In the genomic region with DNA sequence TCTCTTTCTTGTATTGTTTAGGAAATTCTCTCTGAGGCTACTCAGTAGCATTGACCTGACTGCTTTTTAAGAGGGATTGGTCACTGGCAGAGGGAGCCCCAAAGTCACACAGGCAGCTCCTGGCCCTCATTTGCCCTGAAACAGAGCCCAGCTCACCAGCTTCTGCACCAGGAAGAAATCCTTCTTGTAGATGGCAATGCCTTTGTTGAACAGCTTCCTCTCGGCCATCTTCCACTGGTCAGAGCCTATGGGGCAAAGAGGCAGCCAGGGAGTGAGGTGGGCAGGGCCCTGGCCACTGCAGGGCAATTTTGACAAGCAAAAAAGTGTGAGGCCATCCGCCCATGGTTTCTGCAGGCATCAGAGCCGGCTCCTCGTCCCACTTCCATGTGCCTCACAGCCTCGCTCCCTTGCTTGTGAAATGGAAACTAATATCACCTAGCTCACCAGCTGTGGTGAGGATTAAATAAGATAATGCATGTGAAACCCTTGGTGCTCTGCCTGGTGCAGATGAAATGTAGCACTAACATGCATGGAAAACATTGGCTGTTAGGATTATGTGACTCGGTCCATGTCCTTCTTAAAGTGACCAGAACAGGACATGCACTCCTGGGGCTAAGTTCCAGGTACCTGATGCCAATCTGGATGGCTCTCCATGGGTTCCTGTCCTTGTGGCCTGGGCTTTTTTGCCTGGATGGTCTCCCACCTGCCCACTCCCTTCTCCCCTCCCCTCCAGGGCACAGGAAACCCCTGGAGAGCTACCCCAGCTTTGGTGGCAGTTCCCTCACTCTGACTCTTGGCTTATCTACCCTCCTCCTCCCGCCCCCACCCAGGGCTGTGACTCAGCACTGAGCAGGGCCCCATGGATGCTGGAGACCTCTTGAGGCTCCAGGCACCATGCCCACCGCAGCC, we compare ENCODE assay signal across 7 cellular contexts. TPM values are rescaled to one million over a fixed set of nuclear protein-coding genes. Genes with fewer than 3 reads are reported as not detected.
DNase-seq lines count a peak whose midpoint lies in the region; ATAC-seq and TF ChIP-seq lines count a peak whose summit lies in the region.

No MANE protein-coding gene starts in this region.

- no peaks in the 10 kb centered on the region for H3K9me3 ChIP-seq in T-helper 17 cell (ENCODE audit: control insufficient read depth, low read length, poor library complexity, severe bottlenecking)

- TF ChIP-seq CTCF in GM23338 (conservative IDR thresholded peaks at IDR 0.05; ENCODE audit: low read depth in 2 of 2), result no peak
- no peak for TF ChIP-seq CTCF in fibroblast of pulmonary artery (IDR thresholded peaks at IDR 0.05; ENCODE audit: low read length, missing control alignments)

- no peaks in the 10 kb centered on the region for H4K20me1 ChIP-seq in GM23338 (replicated peaks; ENCODE audit: insufficient read depth)

- peaks cover 11% of the 10 kb centered on the region; the same call in 1 of the 2 replicates for H3F3A ChIP-seq in GM23338 (replicated peaks; ENCODE audit: low read depth)

- H3K4me2 ChIP-seq in GM23338, result no peak overlapping the region

- H3K4me3 Mint-ChIP-seq in GM23338, result no peak overlapping the region
- H3K4me3 Mint-ChIP-seq in T-helper 17 cell, result no peak overlapping the region
- H3K4me3 Mint-ChIP-seq in stimulated activated effector memory CD8-positive, alpha-beta T cell treated with anti-CD3 and anti-CD28 coated beads, Interleukin-12 subunit alpha, Interleukin-12 subunit beta, amount 100 ng/mL, for 72 hours, result no peak overlapping the region

- H3K4me3 ChIP-seq in GM23338, result no peak overlapping the region
- no peak overlapping the region for H3K4me3 ChIP-seq in fibroblast of pulmonary artery (replicated peaks; ENCODE audit: low read depth, low read length)

- no peak for DNase-seq in GM23338 (ENCODE audit: low spot score)
- DNase-seq in T-helper 17 cell, result no peak
- peak; percentile 53 for DNase-seq in fibroblast of pulmonary artery (ENCODE audit: low read depth)
- DNase-seq in stimulated activated effector memory CD8-positive, alpha-beta T cell treated with anti-CD3 and anti-CD28 coated beads, Interleukin-12 subunit alpha, Interleukin-12 subunit beta, amount 100 ng/mL, for 72 hours (ENCODE audit: low spot score in 2 of 2), result peak in 1 of 2 donors; percentile 48
- no peak for DNase-seq in SHP77 (lab: John Stamatoyannopoulos, UW)
- DNase-seq in activated CD8-positive, alpha-beta memory T cell treated with anti-CD3 and anti-CD28 coated beads, Interleukin-2, amount 50 U/mL, for 4 hours, result no peak
- DNase-seq in NK-92 (lab: John Stamatoyannopoulos, UW; ENCODE audit: unreplicated experiment), result no peak

- no peak overlapping the region for H2AFZ ChIP-seq in GM23338

- no peaks in the 10 kb centered on the region for H3K27me3 ChIP-seq in GM23338 (ENCODE audit: insufficient read depth)

- H3K27ac ChIP-seq in GM23338 (ENCODE audit: low read depth), result no peak overlapping the region

- H3K4me1 ChIP-seq in GM23338 (ENCODE audit: insufficient read depth), result peaks cover 32% of the 10 kb centered on the region

- no peaks in the 10 kb centered on the region for H3K79me2 ChIP-seq in GM23338 (replicated peaks; ENCODE audit: insufficient read depth)

- ATAC-seq in GM23338 (no peak), T-helper 17 cell (no peak)
- ATAC-seq in stimulated activated effector memory CD8-positive, alpha-beta T cell treated with anti-CD3 and anti-CD28 coated beads, Interleukin-12 subunit alpha, Interleukin-12 subunit beta, amount 100 ng/mL, for 72 hours, result no peak

- H3K36me3 ChIP-seq in GM23338 (ENCODE audit: insufficient read depth), result no peaks in the 10 kb centered on the region

- H3K27ac Mint-ChIP-seq in GM23338 (peak overlapping the region; percentile 70; the same call in 1 of the 2 replicates), T-helper 17 cell (peak overlapping the region; percentile 90)
- H3K27ac Mint-ChIP-seq in stimulated activated effector memory CD8-positive, alpha-beta T cell treated with anti-CD3 and anti-CD28 coated beads, Interleukin-12 subunit alpha, Interleukin-12 subunit beta, amount 100 ng/mL, for 72 hours, result peak overlapping the region; percentile 88

- H3K36me3 Mint-ChIP-seq in GM23338 (ENCODE audit: low read depth) (peaks cover 33% of the 10 kb centered on the region), T-helper 17 cell (ENCODE audit: low read depth) (no peaks in the 10 kb centered on the region)
- H3K36me3 Mint-ChIP-seq in stimulated activated effector memory CD8-positive, alpha-beta T cell treated with anti-CD3 and anti-CD28 coated beads, Interleukin-12 subunit alpha, Interleukin-12 subunit beta, amount 100 ng/mL, for 72 hours, result peaks cover 100% of the 10 kb centered on the region

- no peaks in the 10 kb centered on the region for H3K9me3 Mint-ChIP-seq in GM23338
- no peaks in the 10 kb centered on the region for H3K9me3 Mint-ChIP-seq in stimulated activated effector memory CD8-positive, alpha-beta T cell treated with anti-CD3 and anti-CD28 coated beads, Interleukin-12 subunit alpha, Interleukin-12 subunit beta, amount 100 ng/mL, for 72 hours

- H3K27me3 Mint-ChIP-seq in GM23338 (ENCODE audit: insufficient read depth, low read depth, poor library complexity) (peaks cover 15% of the 10 kb centered on the region), T-helper 17 cell (no peaks in the 10 kb centered on the region)

- H3K4me1 Mint-ChIP-seq in GM23338 (peaks cover 51% of the 10 kb centered on the region), T-helper 17 cell (peaks cover 16% of the 10 kb centered on the region)
- peaks cover 53% of the 10 kb centered on the region for H3K4me1 Mint-ChIP-seq in stimulated activated effector memory CD8-positive, alpha-beta T cell treated with anti-CD3 and anti-CD28 coated beads, Interleukin-12 subunit alpha, Interleukin-12 subunit beta, amount 100 ng/mL, for 72 hours

- no peaks in the 10 kb centered on the region for H3K9me2 ChIP-seq in GM23338 (ENCODE audit: insufficient read depth)

TF ChIP-seq in GM23338, 12 proteins besides CTCF, POLR2A, EP300 and RAD21:
- TF ChIP-seq STAT1 (IDR thresholded peaks at IDR 0.05; ENCODE audit: unreplicated experiment) (no peak), CREB1 (CRISPR knock-in tag; IDR thresholded peaks at IDR 0.05; ENCODE audit: low read depth) (no peak), JUNB (IDR thresholded peaks at IDR 0.05; ENCODE audit: unreplicated experiment) (no peak), POLR2AphosphoS5 (IDR thresholded peaks at IDR 0.05; ENCODE audit: low read depth) (no peak), EZH2phosphoT487 (IDR thresholded peaks at IDR 0.05; ENCODE audit: unreplicated experiment) (no peak), ZNF114 (CRISPR knock-in tag; IDR thresholded peaks at IDR 0.05) (no peak), NANOG (IDR thresholded peaks at IDR 0.05; ENCODE audit: borderline replicate concordance) (no peak), ZNF331 (CRISPR knock-in tag; IDR thresholded peaks at IDR 0.05; ENCODE audit: low read depth) (no peak), EZH2 (IDR thresholded peaks at IDR 0.05; ENCODE audit: low read depth, unreplicated experiment) (no peak)
- TF ChIP-seq, protein P1, sequence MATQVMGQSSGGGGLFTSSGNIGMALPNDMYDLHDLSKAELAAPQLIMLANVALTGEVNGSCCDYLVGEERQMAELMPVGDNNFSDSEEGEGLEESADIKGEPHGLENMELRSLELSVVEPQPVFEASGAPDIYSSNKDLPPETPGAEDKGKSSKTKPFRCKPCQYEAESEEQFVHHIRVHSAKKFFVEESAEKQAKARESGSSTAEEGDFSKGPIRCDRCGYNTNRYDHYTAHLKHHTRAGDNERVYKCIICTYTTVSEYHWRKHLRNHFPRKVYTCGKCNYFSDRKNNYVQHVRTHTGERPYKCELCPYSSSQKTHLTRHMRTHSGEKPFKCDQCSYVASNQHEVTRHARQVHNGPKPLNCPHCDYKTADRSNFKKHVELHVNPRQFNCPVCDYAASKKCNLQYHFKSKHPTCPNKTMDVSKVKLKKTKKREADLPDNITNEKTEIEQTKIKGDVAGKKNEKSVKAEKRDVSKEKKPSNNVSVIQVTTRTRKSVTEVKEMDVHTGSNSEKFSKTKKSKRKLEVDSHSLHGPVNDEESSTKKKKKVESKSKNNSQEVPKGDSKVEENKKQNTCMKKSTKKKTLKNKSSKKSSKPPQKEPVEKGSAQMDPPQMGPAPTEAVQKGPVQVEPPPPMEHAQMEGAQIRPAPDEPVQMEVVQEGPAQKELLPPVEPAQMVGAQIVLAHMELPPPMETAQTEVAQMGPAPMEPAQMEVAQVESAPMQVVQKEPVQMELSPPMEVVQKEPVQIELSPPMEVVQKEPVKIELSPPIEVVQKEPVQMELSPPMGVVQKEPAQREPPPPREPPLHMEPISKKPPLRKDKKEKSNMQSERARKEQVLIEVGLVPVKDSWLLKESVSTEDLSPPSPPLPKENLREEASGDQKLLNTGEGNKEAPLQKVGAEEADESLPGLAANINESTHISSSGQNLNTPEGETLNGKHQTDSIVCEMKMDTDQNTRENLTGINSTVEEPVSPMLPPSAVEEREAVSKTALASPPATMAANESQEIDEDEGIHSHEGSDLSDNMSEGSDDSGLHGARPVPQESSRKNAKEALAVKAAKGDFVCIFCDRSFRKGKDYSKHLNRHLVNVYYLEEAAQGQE (IDR thresholded peaks at IDR 0.05; ENCODE audit: unreplicated experiment), result no peak
- TF ChIP-seq, protein P2, sequence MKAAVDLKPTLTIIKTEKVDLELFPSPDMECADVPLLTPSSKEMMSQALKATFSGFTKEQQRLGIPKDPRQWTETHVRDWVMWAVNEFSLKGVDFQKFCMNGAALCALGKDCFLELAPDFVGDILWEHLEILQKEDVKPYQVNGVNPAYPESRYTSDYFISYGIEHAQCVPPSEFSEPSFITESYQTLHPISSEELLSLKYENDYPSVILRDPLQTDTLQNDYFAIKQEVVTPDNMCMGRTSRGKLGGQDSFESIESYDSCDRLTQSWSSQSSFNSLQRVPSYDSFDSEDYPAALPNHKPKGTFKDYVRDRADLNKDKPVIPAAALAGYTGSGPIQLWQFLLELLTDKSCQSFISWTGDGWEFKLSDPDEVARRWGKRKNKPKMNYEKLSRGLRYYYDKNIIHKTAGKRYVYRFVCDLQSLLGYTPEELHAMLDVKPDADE (IDR thresholded peaks at IDR 0.05), result no peak

RNA-seq across cellular contexts. Expression of a gene that starts 11.2 kb away (rescaled TPM):
- 32.9 and 35.6 TPM in 2 replicates for total RNA-seq in GM23338 (2014; rRNA removed; shearing (Covaris generic))
- polyA plus RNA-seq in GM23338 (2016; fragmentation: Nextera tagmentation; extraction: Ambion mirVana), result 18.2 and 19.6 TPM in 2 replicates
- 10 to 100 TPM; 42.0 to 53.7 TPM for total RNA-seq in T-helper 17 cell
